Comparison of ENCODE assay signal across 8 cellular contexts in genomic region chr21:29670228-29670627, GRCh38.
"Had no signal": no experiment of that assay in that cellular context is flagged by ENCODE, and none has a peak within 500 bp of the region (broad histone marks: within the 10 kb centered on the region; RNA-seq: fewer than 3 reads in every experiment).

No MANE protein-coding gene starts in this region.

- FAIRE-seq: G401.6, GM12878, GM12891, GM12892, GM18507, GM19239 had no signal

- H3K4me3 ChIP-seq: GM12878 had no signal

- DNase-seq: GDM1, GF-D8 had no signal
